Comparison of ENCODE assay signal across 8 cellular contexts in the genomic region with DNA sequence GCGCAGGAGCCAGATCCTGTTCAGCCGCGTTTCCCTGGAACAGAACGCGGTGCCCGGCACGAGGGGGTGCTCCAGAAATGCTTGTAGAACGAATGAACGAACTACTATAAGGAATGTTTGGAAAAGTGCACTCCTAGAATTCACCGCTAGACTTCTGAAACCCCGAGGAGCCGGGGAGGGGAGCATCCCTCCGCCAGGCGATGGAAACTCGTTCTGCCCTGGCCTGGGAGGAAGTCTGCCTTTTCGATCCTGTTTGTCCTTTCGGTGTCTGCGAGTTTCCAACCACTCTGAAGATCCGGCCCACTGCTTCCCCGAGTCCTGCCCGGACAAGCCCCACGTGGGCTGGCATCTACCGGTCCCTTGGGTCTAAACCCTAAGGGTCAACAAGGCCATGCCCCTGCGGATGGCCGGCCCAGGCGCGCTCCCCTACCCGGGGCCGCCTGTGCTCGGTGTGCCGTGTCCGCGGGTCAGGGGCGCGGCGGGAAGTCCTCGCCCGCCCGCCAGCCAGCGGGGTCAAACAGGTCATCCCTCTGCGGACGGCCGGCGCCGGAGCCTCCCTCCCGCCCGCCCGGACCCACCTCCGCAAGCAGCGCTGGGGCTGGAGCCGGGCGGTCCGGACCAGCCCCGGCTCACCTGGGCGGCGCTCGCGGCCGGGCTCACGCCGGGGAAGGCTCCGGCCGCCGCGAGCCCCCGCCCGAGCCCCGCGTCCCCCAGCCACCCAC. TPM values are rescaled to one million over a fixed set of nuclear protein-coding genes. Genes with fewer than 3 reads are reported as not detected.
DNase-seq lines count a peak whose midpoint lies in the region; ATAC-seq and TF ChIP-seq lines count a peak whose summit lies in the region.

No MANE protein-coding gene starts in this region.

- TF ChIP-seq EP300 in esophagus muscularis mucosa (IDR thresholded peaks at IDR 0.05): no peak

- peaks cover 19 to 23% (median 20%) of the 10 kb centered on the region in 3 donors for H3K4me1 Mint-ChIP-seq in naive B cell
- H3K4me1 Mint-ChIP-seq in activated T-helper 1 cell treated with anti-CD3 and anti-CD28 coated beads, Interleukin-12 subunit alpha, Interleukin-12 subunit beta, Interleukin-2, Interleukin-4 antibody, amounts not matched to agents 30 ng/mL and 10 ng/mL and 1 ng/mL, durations not matched to agents 14 hours and 24 hours and 36 hours (ENCODE audit: low read depth): peaks cover 11% of the 10 kb centered on the region

- in situ Hi-C loops in GM13976 (cut with MboI; ENCODE audit: low sequenced_read_pairs, unreplicated experiment): loop anchor here (10.0 kb wide), 1 partner anchor 830 kb away; no protein-coding TSS in a partner anchor
- in situ Hi-C loops in Panc1 (cut with HindIII; ENCODE audit: low pct_unique_long_range_greater_than_20kb, low sequenced_read_pairs): no loop called here

- H3K27me3 ChIP-seq in Panc1 (ENCODE audit: control insufficient read depth, insufficient read depth, low read length) (peaks cover 13% of the 10 kb centered on the region), esophagus muscularis mucosa (no peaks in the 10 kb centered on the region)

- no peak for TF ChIP-seq POLR2A in esophagus muscularis mucosa (IDR thresholded peaks at IDR 0.05; ENCODE audit: low read depth)

- no TSS peak for BruUV-seq in Panc1 (replicated peaks; lab: Mats Ljungman, UMichigan)

- H3K36me3 ChIP-seq in Panc1 (ENCODE audit: control insufficient read depth, insufficient read depth, low read length): no peaks in the 10 kb centered on the region
- no peaks in the 10 kb centered on the region for H3K36me3 ChIP-seq in esophagus muscularis mucosa

- H3K4me1 ChIP-seq in Panc1 (ENCODE audit: control insufficient read depth, insufficient read depth, low read length) (no peaks in the 10 kb centered on the region), esophagus muscularis mucosa (peaks cover 19 to 77% (median 58%) of the 10 kb centered on the region in 4 donors)

- H3K27ac ChIP-seq in Panc1 (ENCODE audit: low read length) (no peak overlapping the region), esophagus muscularis mucosa (replicated peaks in 1 of 4) (peak overlapping the region; percentile 90 to 95 (median 94))

- H3K9me3 ChIP-seq in Panc1 (ENCODE audit: control insufficient read depth, insufficient read depth, low read depth, low read length) (no peaks in the 10 kb centered on the region), esophagus muscularis mucosa (no peaks in the 10 kb centered on the region)

- peaks cover 0 to 1% (median 0%) of the 10 kb centered on the region in 7 donors for H3K9me3 Mint-ChIP-seq in naive B cell
- H3K9me3 Mint-ChIP-seq in activated T-helper 1 cell treated with anti-CD3 and anti-CD28 coated beads, Interleukin-12 subunit alpha, Interleukin-12 subunit beta, Interleukin-2, Interleukin-4 antibody, amounts not matched to agents 30 ng/mL and 10 ng/mL and 1 ng/mL, durations not matched to agents 14 hours and 24 hours and 36 hours: no peaks in the 10 kb centered on the region

- POLR2A ChIA-PET in Panc1 (lab: Charles Lee): no interaction called here

- peak overlapping the region; percentile 40 to 45 for H3K4me3 ChIP-seq in Panc1 (ENCODE audit: low read depth in 2 of 2, low read length in 2 of 2)
- peak overlapping the region; percentile 75 to 84 (median 78) for H3K4me3 ChIP-seq in esophagus muscularis mucosa

- H3K4me3 Mint-ChIP-seq in naive B cell: peak overlapping the region; percentile 63 to 87 (median 80)
- no peak overlapping the region for H3K4me3 Mint-ChIP-seq in activated T-helper 1 cell treated with anti-CD3 and anti-CD28 coated beads, Interleukin-12 subunit alpha, Interleukin-12 subunit beta, Interleukin-2, Interleukin-4 antibody, amounts not matched to agents 30 ng/mL and 10 ng/mL and 1 ng/mL, durations not matched to agents 14 hours and 24 hours and 36 hours

- CTCF ChIA-PET in Panc1 (lab: Charles Lee): no interaction called here

- intact Hi-C loops in Panc1 (cut with micrococcal nuclease; ENCODE audit: unreplicated experiment) (loop anchor here (5.0 kb wide), 1 partner anchor 838 kb away; no protein-coding TSS in a partner anchor), esophagus muscularis mucosa (cut with DNase I) (loop anchor here (5.0 to 10.0 kb wide), 4 partner anchors 57 to 400 kb away; no protein-coding TSS in a partner anchor)
- intact Hi-C loops in activated T-helper 1 cell treated with anti-CD3 and anti-CD28 coated beads, Interleukin-12 subunit alpha, Interleukin-12 subunit beta, Interleukin-2, Interleukin-4 antibody, amounts not matched to agents 30 ng/mL and 10 ng/mL and 1 ng/mL, durations not matched to agents 14 hours and 24 hours and 36 hours (cut with micrococcal nuclease): no loop called here

- peaks cover 0 to 6% of the 10 kb centered on the region in 2 donors for H3K36me3 Mint-ChIP-seq in naive B cell
- H3K36me3 Mint-ChIP-seq in activated T-helper 1 cell treated with anti-CD3 and anti-CD28 coated beads, Interleukin-12 subunit alpha, Interleukin-12 subunit beta, Interleukin-2, Interleukin-4 antibody, amounts not matched to agents 30 ng/mL and 10 ng/mL and 1 ng/mL, durations not matched to agents 14 hours and 24 hours and 36 hours (ENCODE audit: low read depth): no peaks in the 10 kb centered on the region

- DNase-seq in GM13976 (ENCODE audit: low spot score) (peak; percentile 50), Panc1 (ENCODE audit: low read depth, low spot score) (no peak), esophagus muscularis mucosa (ENCODE audit: extremely low spot score) (no peak), naive B cell (no peak)
- no peak for DNase-seq in activated effector memory CD4-positive, alpha-beta T cell treated with anti-CD3 and anti-CD28 coated beads, Interleukin-2, amount 50 U/mL, for 16 hours
- no peak for DNase-seq in stimulated activated naive CD4-positive, alpha-beta T cell (lab: John Stamatoyannopoulos, UW)
- DNase-seq in activated CD4-positive, alpha-beta T cell treated with anti-CD3 and anti-CD28 coated beads, Interleukin-2, amount 50 U/mL, for 4 hours: no peak
- DNase-seq in activated T-helper 1 cell treated with anti-CD3 and anti-CD28 coated beads, Interleukin-12 subunit alpha, Interleukin-12 subunit beta, Interleukin-2, Interleukin-4 antibody, amounts not matched to agents 30 ng/mL and 10 ng/mL and 1 ng/mL, durations not matched to agents 14 hours and 24 hours and 36 hours (ENCODE audit: low spot score): no peak

- no peak overlapping the region for H3K27ac Mint-ChIP-seq in naive B cell
- H3K27ac Mint-ChIP-seq in activated T-helper 1 cell treated with anti-CD3 and anti-CD28 coated beads, Interleukin-12 subunit alpha, Interleukin-12 subunit beta, Interleukin-2, Interleukin-4 antibody, amounts not matched to agents 30 ng/mL and 10 ng/mL and 1 ng/mL, durations not matched to agents 14 hours and 24 hours and 36 hours: no peak overlapping the region

- TF ChIP-seq CTCF in GM13976 (IDR thresholded peaks at IDR 0.05; ENCODE audit: borderline replicate concordance, control extremely low read depth, extremely low read depth, insufficient read depth, missing control alignments): no peak
- TF ChIP-seq CTCF in Panc1 (IDR thresholded peaks at IDR 0.05): peak; percentile 20; the same call in 1 of the 2 replicates
- peak in 2 of 3 experiments; percentile 17 to 48 for TF ChIP-seq CTCF in esophagus muscularis mucosa (IDR thresholded peaks at IDR 0.05)

- ATAC-seq in Panc1: peak; percentile 73
- ATAC-seq in naive B cell (ENCODE audit: low read depth in 2 of 2): peak in 1 of 2 donors; percentile 14

- 0% methylated on average over 15 of the region's 69 CpGs for WGBS in esophagus muscularis mucosa

- peaks cover 34 to 78% (median 59%) of the 10 kb centered on the region in 3 donors for H3K27me3 Mint-ChIP-seq in naive B cell
- H3K27me3 Mint-ChIP-seq in activated T-helper 1 cell treated with anti-CD3 and anti-CD28 coated beads, Interleukin-12 subunit alpha, Interleukin-12 subunit beta, Interleukin-2, Interleukin-4 antibody, amounts not matched to agents 30 ng/mL and 10 ng/mL and 1 ng/mL, durations not matched to agents 14 hours and 24 hours and 36 hours (ENCODE audit: insufficient read depth): peaks cover 52% of the 10 kb centered on the region

RNA-seq across cellular contexts. Expression of a gene that starts 0.5 kb away (rescaled TPM):
- 1.4 TPM for total RNA-seq in Panc1 (2021; ENCODE audit: unreplicated experiment)
- polyA plus RNA-seq in Panc1 (2012; ENCODE audit: insufficient read length): 0.61 TPM
- 100 to 1,000 TPM in 3 of 4 donors, 10 to 100 TPM in 1; 78.7 to 243 (median 138) TPM for total RNA-seq in esophagus muscularis mucosa
- polyA plus RNA-seq in naive B cell (ENCODE audit: low read depth in 6 of 6): 1 to 10 TPM in 5 of 6 donors, not detected in 1; 1.2 to 3.2 (median 2.6) TPM
- 0.52 and 0.66 TPM in 2 replicates for total RNA-seq in activated T-helper 1 cell treated with anti-CD3 and anti-CD28 coated beads, Interleukin-12 subunit alpha, Interleukin-12 subunit beta, Interleukin-2, Interleukin-4 antibody, amounts not matched to agents 30 ng/mL and 10 ng/mL and 1 ng/mL, durations not matched to agents 14 hours and 24 hours and 36 hours

Comparison
In these comparisons a context has a peak if more than half of its experiments do, and no peak if none do; other contexts are left out.
1. RNA of a gene that starts 0.5 kb away (total RNA-seq): 78.7 to 243 TPM in esophagus muscularis mucosa; 1.4 TPM in Panc1 (single experiment) and 0.52 to 0.66 TPM in activated T-helper 1 cell treated with anti-CD3 and anti-CD28 coated beads, Interleukin-12 subunit alpha, Interleukin-12 subunit beta, Interleukin-2, Interleukin-4 antibody, amounts not matched to agents 30 ng/mL and 10 ng/mL and 1 ng/mL, durations not matched to agents 14 hours and 24 hours and 36 hours; every median in the first group is over 10 times any median in the second.